Comparison of ENCODE assay signal across 16 cellular contexts in genomic region chr20:13397300-13397724, GRCh38.
A peak's percentile ranks its signal among the peaks of the same experiment; 100 is the strongest.
DNase-seq lines count a peak whose midpoint lies in the region; ATAC-seq and TF ChIP-seq lines count a peak whose summit lies in the region.
"Had no signal": no experiment of that assay in that cellular context is flagged by ENCODE, and none has a peak within 500 bp of the region (broad histone marks: within the 10 kb centered on the region; RNA-seq: fewer than 3 reads in every experiment).

No MANE protein-coding gene starts in this region.

- no peak overlapping the region for H3K4me3 ChIP-seq in AG09309 (ENCODE audit: control insufficient read depth, low read depth, low read length)
- H3K4me3 ChIP-seq in muscle layer of colon (ENCODE audit: low read depth in 1 of 2, low read length in 2 of 2), result no peak overlapping the region
- H3K4me3 ChIP-seq in esophagus squamous epithelium, result no peak overlapping the region
- no peak overlapping the region for H3K4me3 ChIP-seq in breast epithelium
- H3K4me3 ChIP-seq in colonic mucosa, result no peak overlapping the region
- H3K4me3 ChIP-seq: vagina had no signal

- H3K36me3 ChIP-seq in muscle layer of colon (ENCODE audit: insufficient read depth, low read length) (no peaks in the 10 kb centered on the region), esophagus squamous epithelium (peaks cover 0 to 8% (median 0%) of the 10 kb centered on the region in 3 donors), breast epithelium (no peaks in the 10 kb centered on the region), colonic mucosa (no peaks in the 10 kb centered on the region)
- H3K36me3 ChIP-seq: vagina had no signal

- intact Hi-C loops in esophagus squamous epithelium (cut with DNase I) (no loop called here), breast epithelium (cut with DNase I; ENCODE audit: low total_unique reads) (no loop called here), colonic mucosa (cut with DNase I) (no loop called here)

- peak; percentile 54 for DNase-seq in AG09309 (ENCODE audit: low read depth)
- DNase-seq in WTC11 (ENCODE audit: low spot score), result no peak
- no peak for DNase-seq in left lobe of liver (ENCODE audit: low spot score)
- DNase-seq in esophagus squamous epithelium (lab: John Stamatoyannopoulos, UW), result no peak
- no peak for DNase-seq in breast epithelium (ENCODE audit: low spot score in 2 of 2)
- DNase-seq in colonic mucosa, result no peak
- DNase-seq: activated CD4-positive, alpha-beta T cell treated with anti-CD3 and anti-CD28 coated beads for 4 hours; DMS79 treated with DMSO at 0.1 percent for 48 hours; HCEC 1CT; left ventricle myocardium superior; NCI-H1105 treated with DMSO at 0.1 percent for 48 hours; NCI-H226; T-cell had no signal

- no peaks in the 10 kb centered on the region for H3K27me3 ChIP-seq in muscle layer of colon (ENCODE audit: control insufficient read depth in 1 of 2, insufficient read depth in 2 of 2, low read length in 2 of 2)
- no peaks in the 10 kb centered on the region for H3K27me3 ChIP-seq in esophagus squamous epithelium
- no peaks in the 10 kb centered on the region for H3K27me3 ChIP-seq in breast epithelium
- H3K27me3 ChIP-seq in colonic mucosa, result no peaks in the 10 kb centered on the region
- H3K27me3 ChIP-seq: vagina had no signal

- POLR2A ChIA-PET in WTC11 (lab: Charles Lee), result no interaction called here

- TF ChIP-seq CTCF in AG09309 (IDR thresholded peaks at IDR 0.05; ENCODE audit: control insufficient read depth, insufficient read depth, low read depth, low read length, missing control alignments), result no peak
- TF ChIP-seq CTCF in WTC11 (IDR thresholded peaks at IDR 0.05), result no peak
- TF ChIP-seq CTCF in esophagus squamous epithelium (IDR thresholded peaks at IDR 0.05), result no peak
- TF ChIP-seq CTCF in breast epithelium (IDR thresholded peaks at IDR 0.05), result no peak
- no peak for TF ChIP-seq CTCF in colonic mucosa (IDR thresholded peaks at IDR 0.05)

- no peaks in the 10 kb centered on the region for H3K27me3 Mint-ChIP-seq in WTC11 (ENCODE audit: low read depth)
- H3K27me3 Mint-ChIP-seq: T-cell had no signal

- H3K9ac ChIP-seq in muscle layer of colon (ENCODE audit: low read length), result no peak overlapping the region
- no peak overlapping the region for H3K9ac ChIP-seq in colonic mucosa (ENCODE audit: low read depth in 2 of 2, low read length in 2 of 2)

- H3K27ac Mint-ChIP-seq in WTC11, result peak overlapping the region; percentile 4; the same call in 1 of the 2 replicates
- H3K27ac Mint-ChIP-seq: T-cell had no signal

- no peak for TF ChIP-seq POLR2A in esophagus squamous epithelium (IDR thresholded peaks at IDR 0.05)
- TF ChIP-seq POLR2A in breast epithelium (IDR thresholded peaks at IDR 0.05), result no peak

- H3K4me1 ChIP-seq in muscle layer of colon (ENCODE audit: insufficient read depth, low read length) (peaks cover 26% of the 10 kb centered on the region), esophagus squamous epithelium (no peaks in the 10 kb centered on the region), breast epithelium (no peaks in the 10 kb centered on the region), colonic mucosa (no peaks in the 10 kb centered on the region)

- WGBS in esophagus squamous epithelium, 2 donors, result 76 to 93% methylated on average over 1 of the region's 1 CpG

- peaks cover 11% of the 10 kb centered on the region for H3K9me3 Mint-ChIP-seq in WTC11

- peak overlapping the region; percentile 54 for H3K27ac ChIP-seq in muscle layer of colon (ENCODE audit: low read depth, low read length)
- H3K27ac ChIP-seq in esophagus squamous epithelium, result no peak overlapping the region
- H3K27ac ChIP-seq in breast epithelium, result no peak overlapping the region
- no peak overlapping the region for H3K27ac ChIP-seq in colonic mucosa
- H3K27ac ChIP-seq: vagina had no signal

- H3K4me3 Mint-ChIP-seq in WTC11, result no peak overlapping the region
- H3K4me3 Mint-ChIP-seq: T-cell had no signal

- peaks cover 9% of the 10 kb centered on the region; the same call in 1 of the 2 replicates for H3K36me3 Mint-ChIP-seq in WTC11

- H3K9me3 ChIP-seq in muscle layer of colon (ENCODE audit: low read length) (no peaks in the 10 kb centered on the region), esophagus squamous epithelium (no peaks in the 10 kb centered on the region), breast epithelium (no peaks in the 10 kb centered on the region), colonic mucosa (no peaks in the 10 kb centered on the region)
- H3K9me3 ChIP-seq: vagina had no signal

- ATAC-seq in GM19035 (IDR thresholded peaks at IDR 0.05; ENCODE audit: unreplicated experiment) (peak; percentile 55), WTC11 (no peak), left lobe of liver (no peak)
- ATAC-seq: T-cell had no signal

- CTCF ChIA-PET in WTC11 (lab: Charles Lee), result no interaction called here

- H3K4me1 Mint-ChIP-seq in WTC11, result peaks cover 24% of the 10 kb centered on the region
- H3K4me1 Mint-ChIP-seq: T-cell had no signal

TF ChIP-seq in WTC11, 78 proteins besides CTCF, POLR2A, EP300 and RAD21:
- no peak for TF ChIP-seq ELF4 (CRISPR knock-in tag; IDR thresholded peaks at IDR 0.05; ENCODE audit: low read depth)
- no peak for TF ChIP-seq ZNF263 (CRISPR knock-in tag; IDR thresholded peaks at IDR 0.05; ENCODE audit: low read depth)
- no peak for TF ChIP-seq ZNF281 (CRISPR knock-in tag; IDR thresholded peaks at IDR 0.05)
- TF ChIP-seq CREB1 (CRISPR knock-in tag; IDR thresholded peaks at IDR 0.05), result no peak
- TF ChIP-seq NFE2L1 (CRISPR knock-in tag; IDR thresholded peaks at IDR 0.05), result no peak
